Comparison of ENCODE assay signal across 20 cellular contexts in the genomic region with DNA sequence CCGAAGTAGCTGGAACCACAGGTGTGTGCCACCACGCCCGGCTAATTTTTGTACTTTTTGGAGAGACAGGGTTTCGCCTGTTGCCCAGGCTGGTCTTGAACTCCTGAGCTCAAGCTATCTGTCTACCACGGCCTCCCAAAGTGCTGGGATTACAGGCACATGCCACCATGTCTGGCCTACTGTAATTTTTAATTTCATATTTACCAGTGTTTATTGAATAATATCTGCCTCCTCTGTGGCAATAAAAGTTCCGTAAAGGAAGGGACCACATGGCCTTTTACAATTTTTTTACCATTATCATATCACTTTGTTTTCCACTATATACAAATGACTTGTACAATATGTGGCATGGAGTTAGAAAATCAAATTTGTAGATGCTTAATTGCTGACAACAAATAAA. TPM values are rescaled to one million over a fixed set of nuclear protein-coding genes. Genes with fewer than 3 reads are reported as not detected.
"Had no signal": no experiment of that assay in that cellular context is flagged by ENCODE, and none has a peak within 500 bp of the region (broad histone marks: within the 10 kb centered on the region; RNA-seq: fewer than 3 reads in every experiment).

No MANE protein-coding gene starts in this region.

- H3K27ac ChIP-seq: body of pancreas, lower lobe of right lung, psoas muscle, WERI-Rb-1 had no signal

- ATAC-seq: activated CD4-positive, alpha-beta T cell treated with anti-CD3 and anti-CD28 coated beads for 36 hours; activated CD8-positive, alpha-beta T cell treated with anti-CD3 and anti-CD28 coated beads, Interleukin-2, amount 10 ng/mL, durations not matched to agents 7 days and 5 days; activated T-cell treated with anti-CD3 and anti-CD28 coated beads, Interleukin-2, amount 50 U/mL, for 72 hours; body of pancreas; lower lobe of right lung; psoas muscle; stimulated activated effector memory CD8-positive, alpha-beta T cell treated with anti-CD3 and anti-CD28 coated beads, Interleukin-12 subunit alpha, Interleukin-12 subunit beta, amount 100 ng/mL, for 72 hours; T-helper 17 cell had no signal

- H3K9me3 ChIP-seq: body of pancreas had no signal

- H3K27me3 ChIP-seq: body of pancreas, tibial nerve had no signal

- DNase-seq: activated CD4-positive, alpha-beta T cell treated with anti-CD3 and anti-CD28 coated beads for 36 hours; activated CD8-positive, alpha-beta memory T cell treated with anti-CD3 and anti-CD28 coated beads, Interleukin-2, amount 50 U/mL, for 4 hours; activated CD8-positive, alpha-beta T cell treated with anti-CD3 and anti-CD28 coated beads, Interleukin-2, amount 10 ng/mL, durations not matched to agents 7 days and 5 days; activated gamma-delta T cell treated with Interleukin-2 at 50 U/mL for 16 hours; activated T-cell treated with anti-CD3 and anti-CD28 coated beads, Interleukin-2, amount 50 U/mL, for 72 hours; amniotic stem cell; body of pancreas; lower lobe of right lung; psoas muscle; stimulated activated CD4-positive, alpha-beta T cell treated with anti-CD3 and anti-CD28 coated beads, Interleukin-12 subunit alpha, Interleukin-12 subunit beta, amount 100 ng/mL, for 4 hours; stimulated activated CD4-positive, alpha-beta T cell treated with anti-CD3 and anti-CD28 coated beads, Interleukin-2, amount 100 ng/mL, for 24 hours; T-helper 17 cell; WERI-Rb-1 had no signal

- H3K36me3 ChIP-seq: lower lobe of right lung had no signal

- H3K4me3 ChIP-seq: body of pancreas, lower lobe of right lung, psoas muscle, tibial nerve had no signal

RNA-seq across cellular contexts. Expression of gene SCNN1G, which starts 41.0 kb away (rescaled TPM):
- total RNA-seq: activated CD4-positive, alpha-beta T cell treated with anti-CD3 and anti-CD28 coated beads for 36 hours; activated CD8-positive, alpha-beta T cell treated with anti-CD3 and anti-CD28 coated beads, Interleukin-2, amount 10 ng/mL, durations not matched to agents 7 days and 5 days; activated T-cell treated with anti-CD3 and anti-CD28 coated beads, Interleukin-2, amount 50 U/mL, for 72 hours; glomerular endothelial cell; mesothelial cell of epicardium; myocyte; omental fat pad; psoas muscle; T-helper 17 cell had no signal
- polyA plus RNA-seq: neural cell had no signal
